2 cellular contexts compared by ENCODE assay signal in the genomic region with DNA sequence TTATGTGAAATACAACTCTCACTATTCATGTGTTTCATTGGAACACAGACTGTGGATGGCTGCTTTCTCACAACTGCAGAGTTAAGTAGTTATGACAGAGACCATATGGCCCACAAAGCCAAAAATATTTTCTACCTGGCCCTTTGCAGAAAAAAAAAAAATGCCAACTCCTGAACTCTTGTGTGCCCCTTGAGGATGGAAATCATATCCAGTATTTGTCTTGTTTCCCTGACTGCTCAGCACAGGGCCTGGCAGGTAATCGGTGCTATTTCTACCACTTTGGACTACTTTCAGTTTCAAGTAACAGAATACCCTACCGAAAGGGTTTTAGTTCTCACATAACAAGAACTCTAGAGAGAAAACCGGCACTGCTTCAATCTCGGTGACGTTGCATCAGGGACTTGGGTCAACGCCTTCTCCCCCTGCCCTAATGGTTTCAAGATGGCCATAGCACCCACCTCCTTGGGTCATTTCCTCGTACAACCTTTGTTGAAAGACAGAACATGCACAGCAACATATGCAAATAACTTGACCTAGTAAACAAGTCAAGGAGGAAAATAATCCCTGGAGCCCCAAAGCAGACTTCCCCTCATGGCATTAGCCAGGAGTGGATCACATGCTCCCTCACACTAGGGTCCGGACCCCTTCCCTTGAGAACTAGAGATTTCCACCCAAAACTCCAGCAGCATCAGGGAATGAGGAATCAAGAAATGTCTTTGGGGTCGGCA.
TF ChIP-seq lines count a peak whose summit lies in the region.

No MANE protein-coding gene starts in this region.

TF ChIP-seq in HepG2, 621 proteins besides CTCF, POLR2A, EP300 and RAD21:
- TF ChIP-seq BCL6 (CRISPR knock-in tag; IDR thresholded peaks at IDR 0.05), result no peak
- TF ChIP-seq, protein P1, sequence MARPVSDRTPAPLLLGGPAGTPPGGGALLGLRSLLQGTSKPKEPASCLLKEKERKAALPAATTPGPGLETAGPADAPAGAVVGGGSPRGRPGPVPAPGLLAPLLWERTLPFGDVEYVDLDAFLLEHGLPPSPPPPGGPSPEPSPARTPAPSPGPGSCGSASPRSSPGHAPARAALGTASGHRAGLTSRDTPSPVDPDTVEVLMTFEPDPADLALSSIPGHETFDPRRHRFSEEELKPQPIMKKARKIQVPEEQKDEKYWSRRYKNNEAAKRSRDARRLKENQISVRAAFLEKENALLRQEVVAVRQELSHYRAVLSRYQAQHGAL (CRISPR knock-in tag; IDR thresholded peaks at IDR 0.05; ENCODE audit: not compliant biosample characterization), result no peak
- TF ChIP-seq DNMT3B (CRISPR knock-in tag; conservative IDR thresholded peaks at IDR 0.05), result no peak
- TF ChIP-seq, protein P2, sequence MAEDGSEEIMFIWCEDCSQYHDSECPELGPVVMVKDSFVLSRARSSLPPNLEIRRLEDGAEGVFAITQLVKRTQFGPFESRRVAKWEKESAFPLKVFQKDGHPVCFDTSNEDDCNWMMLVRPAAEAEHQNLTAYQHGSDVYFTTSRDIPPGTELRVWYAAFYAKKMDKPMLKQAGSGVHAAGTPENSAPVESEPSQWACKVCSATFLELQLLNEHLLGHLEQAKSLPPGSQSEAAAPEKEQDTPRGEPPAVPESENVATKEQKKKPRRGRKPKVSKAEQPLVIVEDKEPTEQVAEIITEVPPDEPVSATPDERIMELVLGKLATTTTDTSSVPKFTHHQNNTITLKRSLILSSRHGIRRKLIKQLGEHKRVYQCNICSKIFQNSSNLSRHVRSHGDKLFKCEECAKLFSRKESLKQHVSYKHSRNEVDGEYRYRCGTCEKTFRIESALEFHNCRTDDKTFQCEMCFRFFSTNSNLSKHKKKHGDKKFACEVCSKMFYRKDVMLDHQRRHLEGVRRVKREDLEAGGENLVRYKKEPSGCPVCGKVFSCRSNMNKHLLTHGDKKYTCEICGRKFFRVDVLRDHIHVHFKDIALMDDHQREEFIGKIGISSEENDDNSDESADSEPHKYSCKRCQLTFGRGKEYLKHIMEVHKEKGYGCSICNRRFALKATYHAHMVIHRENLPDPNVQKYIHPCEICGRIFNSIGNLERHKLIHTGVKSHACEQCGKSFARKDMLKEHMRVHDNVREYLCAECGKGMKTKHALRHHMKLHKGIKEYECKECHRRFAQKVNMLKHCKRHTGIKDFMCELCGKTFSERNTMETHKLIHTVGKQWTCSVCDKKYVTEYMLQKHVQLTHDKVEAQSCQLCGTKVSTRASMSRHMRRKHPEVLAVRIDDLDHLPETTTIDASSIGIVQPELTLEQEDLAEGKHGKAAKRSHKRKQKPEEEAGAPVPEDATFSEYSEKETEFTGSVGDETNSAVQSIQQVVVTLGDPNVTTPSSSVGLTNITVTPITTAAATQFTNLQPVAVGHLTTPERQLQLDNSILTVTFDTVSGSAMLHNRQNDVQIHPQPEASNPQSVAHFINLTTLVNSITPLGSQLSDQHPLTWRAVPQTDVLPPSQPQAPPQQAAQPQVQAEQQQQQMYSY (CRISPR knock-in tag; IDR thresholded peaks at IDR 0.05), result no peak
- no peak for TF ChIP-seq SAP130 (CRISPR knock-in tag; IDR thresholded peaks at IDR 0.05; ENCODE audit: low read depth)
- no peak for TF ChIP-seq ZNF674 (CRISPR knock-in tag; IDR thresholded peaks at IDR 0.05; ENCODE audit: low read depth)
- no peak for TF ChIP-seq HHEX (CRISPR knock-in tag; IDR thresholded peaks at IDR 0.05)
- TF ChIP-seq, protein P3, sequence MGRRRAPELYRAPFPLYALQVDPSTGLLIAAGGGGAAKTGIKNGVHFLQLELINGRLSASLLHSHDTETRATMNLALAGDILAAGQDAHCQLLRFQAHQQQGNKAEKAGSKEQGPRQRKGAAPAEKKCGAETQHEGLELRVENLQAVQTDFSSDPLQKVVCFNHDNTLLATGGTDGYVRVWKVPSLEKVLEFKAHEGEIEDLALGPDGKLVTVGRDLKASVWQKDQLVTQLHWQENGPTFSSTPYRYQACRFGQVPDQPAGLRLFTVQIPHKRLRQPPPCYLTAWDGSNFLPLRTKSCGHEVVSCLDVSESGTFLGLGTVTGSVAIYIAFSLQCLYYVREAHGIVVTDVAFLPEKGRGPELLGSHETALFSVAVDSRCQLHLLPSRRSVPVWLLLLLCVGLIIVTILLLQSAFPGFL (CRISPR knock-in tag; IDR thresholded peaks at IDR 0.05), result no peak
- TF ChIP-seq ZNF230 (CRISPR knock-in tag; IDR thresholded peaks at IDR 0.05), result no peak
- no peak for TF ChIP-seq HDAC1 (CRISPR knock-in tag; IDR thresholded peaks at IDR 0.05)
- no peak for TF ChIP-seq ZNF17 (CRISPR knock-in tag; IDR thresholded peaks at IDR 0.05)
- no peak for TF ChIP-seq SP4 (CRISPR knock-in tag; IDR thresholded peaks at IDR 0.05)
- no peak for TF ChIP-seq ZNF749 (CRISPR knock-in tag; IDR thresholded peaks at IDR 0.05; ENCODE audit: borderline replicate concordance)
- no peak for TF ChIP-seq POLR2G (IDR thresholded peaks at IDR 0.05; ENCODE audit: low read depth, low read length)
- TF ChIP-seq ZNF451 (CRISPR knock-in tag; IDR thresholded peaks at IDR 0.05), result no peak
- TF ChIP-seq KLF12 (CRISPR knock-in tag; IDR thresholded peaks at IDR 0.05; ENCODE audit: borderline replicate concordance), result no peak
- no peak for TF ChIP-seq TAF15 (IDR thresholded peaks at IDR 0.05; ENCODE audit: low read depth, low read length, poor library complexity, severe bottlenecking)
- TF ChIP-seq SOX6 (IDR thresholded peaks at IDR 0.05), result no peak
- no peak for TF ChIP-seq SOX6 (CRISPR knock-in tag; IDR thresholded peaks at IDR 0.05)
- TF ChIP-seq ZNF326 (CRISPR knock-in tag; IDR thresholded peaks at IDR 0.05; ENCODE audit: borderline replicate concordance), result no peak

TF ChIP-seq in GM12878, 131 proteins besides CTCF, POLR2A, EP300 and RAD21 (continues in another document):
- TF ChIP-seq CREM (IDR thresholded peaks at IDR 0.05; ENCODE audit: low read depth) (peak; percentile 33), TARDBP (IDR thresholded peaks at IDR 0.05; ENCODE audit: borderline replicate concordance) (no peak), CBX5 (IDR thresholded peaks at IDR 0.05; ENCODE audit: low read depth) (0 out of 2 replicates have a peak, but pooled peaks have one; percentile 20), POLR2AphosphoS5 (IDR thresholded peaks at IDR 0.05; ENCODE audit: low read length) (no peak), NR2F1 (conservative IDR thresholded peaks at IDR 0.05) (peak; percentile 46; the same call in 1 of the 2 replicates), NFIC (IDR thresholded peaks at IDR 0.05; ENCODE audit: low read depth, low read length) (no peak), IKZF1 (conservative IDR thresholded peaks at IDR 0.05) (peak; percentile 43; the same call in 1 of the 2 replicates), TCF7 (IDR thresholded peaks at IDR 0.05; ENCODE audit: borderline replicate concordance) (no peak), ATF7 (IDR thresholded peaks at IDR 0.05; ENCODE audit: low read depth) (peak; percentile 69), CBFB (IDR thresholded peaks at IDR 0.05; ENCODE audit: low read depth) (no peak), DPF2 (IDR thresholded peaks at IDR 0.05) (peak; percentile 54; the same call in 1 of the 2 replicates), MEF2A (IDR thresholded peaks at IDR 0.05; ENCODE audit: insufficient read depth, low read depth, low read length) (peak; percentile 33; the same call in 1 of the 2 replicates), ZNF274 (IDR thresholded peaks at IDR 0.05; ENCODE audit: insufficient read depth, insufficient read length) (no peak), SREBF2 (IDR thresholded peaks at IDR 0.05; ENCODE audit: low read length) (no peak), EED (IDR thresholded peaks at IDR 0.05; ENCODE audit: low read depth) (peak; percentile 68), KLF5 (IDR thresholded peaks at IDR 0.05; ENCODE audit: partially characterized antibody) (peak; percentile 44), IKZF2 (IDR thresholded peaks at IDR 0.05) (peak; percentile 54 to 59), MEF2B (IDR thresholded peaks at IDR 0.05; ENCODE audit: partially characterized antibody, poor library complexity, severe bottlenecking) (peak; percentile 48), STAT1 (conservative IDR thresholded peaks at IDR 0.05) (0 out of 2 replicates have a peak, but pooled peaks have one; percentile 64), ASH2L (IDR thresholded peaks at IDR 0.05; ENCODE audit: borderline replicate concordance, low read depth) (peak; percentile 53; the same call in 1 of the 2 replicates)
- TF ChIP-seq, protein P4, sequence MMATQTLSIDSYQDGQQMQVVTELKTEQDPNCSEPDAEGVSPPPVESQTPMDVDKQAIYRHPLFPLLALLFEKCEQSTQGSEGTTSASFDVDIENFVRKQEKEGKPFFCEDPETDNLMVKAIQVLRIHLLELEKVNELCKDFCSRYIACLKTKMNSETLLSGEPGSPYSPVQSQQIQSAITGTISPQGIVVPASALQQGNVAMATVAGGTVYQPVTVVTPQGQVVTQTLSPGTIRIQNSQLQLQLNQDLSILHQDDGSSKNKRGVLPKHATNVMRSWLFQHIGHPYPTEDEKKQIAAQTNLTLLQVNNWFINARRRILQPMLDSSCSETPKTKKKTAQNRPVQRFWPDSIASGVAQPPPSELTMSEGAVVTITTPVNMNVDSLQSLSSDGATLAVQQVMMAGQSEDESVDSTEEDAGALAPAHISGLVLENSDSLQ (IDR thresholded peaks at IDR 0.05), result peak; percentile 55; the same call in 1 of the 2 replicates
- TF ChIP-seq, protein P5, sequence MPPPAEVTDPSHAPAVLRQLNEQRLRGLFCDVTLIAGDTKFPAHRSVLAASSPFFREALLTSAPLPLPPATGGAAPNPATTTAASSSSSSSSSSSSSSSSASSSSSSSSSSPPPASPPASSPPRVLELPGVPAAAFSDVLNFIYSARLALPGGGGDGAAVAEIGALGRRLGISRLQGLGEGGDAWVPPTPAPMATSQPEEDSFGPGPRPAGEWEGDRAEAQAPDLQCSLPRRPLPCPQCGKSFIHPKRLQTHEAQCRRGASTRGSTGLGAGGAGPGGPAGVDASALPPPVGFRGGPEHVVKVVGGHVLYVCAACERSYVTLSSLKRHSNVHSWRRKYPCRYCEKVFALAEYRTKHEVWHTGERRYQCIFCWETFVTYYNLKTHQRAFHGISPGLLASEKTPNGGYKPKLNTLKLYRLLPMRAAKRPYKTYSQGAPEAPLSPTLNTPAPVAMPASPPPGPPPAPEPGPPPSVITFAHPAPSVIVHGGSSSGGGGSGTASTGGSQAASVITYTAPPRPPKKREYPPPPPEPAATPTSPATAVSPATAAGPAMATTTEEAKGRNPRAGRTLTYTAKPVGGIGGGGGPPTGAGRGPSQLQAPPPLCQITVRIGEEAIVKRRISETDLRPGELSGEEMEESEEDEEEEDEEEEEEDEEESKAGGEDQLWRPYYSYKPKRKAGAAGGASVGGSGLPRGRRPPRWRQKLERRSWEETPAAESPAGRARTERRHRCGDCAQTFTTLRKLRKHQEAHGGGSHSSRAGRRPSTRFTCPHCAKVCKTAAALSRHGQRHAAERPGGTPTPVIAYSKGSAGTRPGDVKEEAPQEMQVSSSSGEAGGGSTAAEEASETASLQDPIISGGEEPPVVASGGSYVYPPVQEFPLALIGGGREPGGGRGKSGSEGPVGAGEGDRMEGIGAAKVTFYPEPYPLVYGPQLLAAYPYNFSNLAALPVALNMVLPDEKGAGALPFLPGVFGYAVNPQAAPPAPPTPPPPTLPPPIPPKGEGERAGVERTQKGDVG (CRISPR knock-in tag; IDR thresholded peaks at IDR 0.05), result no peak
- TF ChIP-seq, protein P6, sequence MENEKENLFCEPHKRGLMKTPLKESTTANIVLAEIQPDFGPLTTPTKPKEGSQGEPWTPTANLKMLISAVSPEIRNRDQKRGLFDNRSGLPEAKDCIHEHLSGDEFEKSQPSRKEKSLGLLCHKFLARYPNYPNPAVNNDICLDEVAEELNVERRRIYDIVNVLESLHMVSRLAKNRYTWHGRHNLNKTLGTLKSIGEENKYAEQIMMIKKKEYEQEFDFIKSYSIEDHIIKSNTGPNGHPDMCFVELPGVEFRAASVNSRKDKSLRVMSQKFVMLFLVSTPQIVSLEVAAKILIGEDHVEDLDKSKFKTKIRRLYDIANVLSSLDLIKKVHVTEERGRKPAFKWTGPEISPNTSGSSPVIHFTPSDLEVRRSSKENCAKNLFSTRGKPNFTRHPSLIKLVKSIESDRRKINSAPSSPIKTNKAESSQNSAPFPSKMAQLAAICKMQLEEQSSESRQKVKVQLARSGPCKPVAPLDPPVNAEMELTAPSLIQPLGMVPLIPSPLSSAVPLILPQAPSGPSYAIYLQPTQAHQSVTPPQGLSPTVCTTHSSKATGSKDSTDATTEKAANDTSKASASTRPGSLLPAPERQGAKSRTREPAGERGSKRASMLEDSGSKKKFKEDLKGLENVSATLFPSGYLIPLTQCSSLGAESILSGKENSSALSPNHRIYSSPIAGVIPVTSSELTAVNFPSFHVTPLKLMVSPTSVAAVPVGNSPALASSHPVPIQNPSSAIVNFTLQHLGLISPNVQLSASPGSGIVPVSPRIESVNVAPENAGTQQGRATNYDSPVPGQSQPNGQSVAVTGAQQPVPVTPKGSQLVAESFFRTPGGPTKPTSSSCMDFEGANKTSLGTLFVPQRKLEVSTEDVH (IDR thresholded peaks at IDR 0.05; ENCODE audit: low read depth, partially characterized antibody), result peak; percentile 65
- TF ChIP-seq, protein P7, sequence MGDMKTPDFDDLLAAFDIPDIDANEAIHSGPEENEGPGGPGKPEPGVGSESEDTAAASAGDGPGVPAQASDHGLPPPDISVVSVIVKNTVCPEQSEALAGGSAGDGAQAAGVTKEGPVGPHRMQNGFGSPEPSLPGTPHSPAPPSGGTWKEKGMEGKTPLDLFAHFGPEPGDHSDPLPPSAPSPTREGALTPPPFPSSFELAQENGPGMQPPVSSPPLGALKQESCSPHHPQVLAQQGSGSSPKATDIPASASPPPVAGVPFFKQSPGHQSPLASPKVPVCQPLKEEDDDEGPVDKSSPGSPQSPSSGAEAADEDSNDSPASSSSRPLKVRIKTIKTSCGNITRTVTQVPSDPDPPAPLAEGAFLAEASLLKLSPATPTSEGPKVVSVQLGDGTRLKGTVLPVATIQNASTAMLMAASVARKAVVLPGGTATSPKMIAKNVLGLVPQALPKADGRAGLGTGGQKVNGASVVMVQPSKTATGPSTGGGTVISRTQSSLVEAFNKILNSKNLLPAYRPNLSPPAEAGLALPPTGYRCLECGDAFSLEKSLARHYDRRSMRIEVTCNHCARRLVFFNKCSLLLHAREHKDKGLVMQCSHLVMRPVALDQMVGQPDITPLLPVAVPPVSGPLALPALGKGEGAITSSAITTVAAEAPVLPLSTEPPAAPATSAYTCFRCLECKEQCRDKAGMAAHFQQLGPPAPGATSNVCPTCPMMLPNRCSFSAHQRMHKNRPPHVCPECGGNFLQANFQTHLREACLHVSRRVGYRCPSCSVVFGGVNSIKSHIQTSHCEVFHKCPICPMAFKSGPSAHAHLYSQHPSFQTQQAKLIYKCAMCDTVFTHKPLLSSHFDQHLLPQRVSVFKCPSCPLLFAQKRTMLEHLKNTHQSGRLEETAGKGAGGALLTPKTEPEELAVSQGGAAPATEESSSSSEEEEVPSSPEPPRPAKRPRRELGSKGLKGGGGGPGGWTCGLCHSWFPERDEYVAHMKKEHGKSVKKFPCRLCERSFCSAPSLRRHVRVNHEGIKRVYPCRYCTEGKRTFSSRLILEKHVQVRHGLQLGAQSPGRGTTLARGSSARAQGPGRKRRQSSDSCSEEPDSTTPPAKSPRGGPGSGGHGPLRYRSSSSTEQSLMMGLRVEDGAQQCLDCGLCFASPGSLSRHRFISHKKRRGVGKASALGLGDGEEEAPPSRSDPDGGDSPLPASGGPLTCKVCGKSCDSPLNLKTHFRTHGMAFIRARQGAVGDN (IDR thresholded peaks at IDR 0.05), result peak; percentile 88
- TF ChIP-seq, protein P8, sequence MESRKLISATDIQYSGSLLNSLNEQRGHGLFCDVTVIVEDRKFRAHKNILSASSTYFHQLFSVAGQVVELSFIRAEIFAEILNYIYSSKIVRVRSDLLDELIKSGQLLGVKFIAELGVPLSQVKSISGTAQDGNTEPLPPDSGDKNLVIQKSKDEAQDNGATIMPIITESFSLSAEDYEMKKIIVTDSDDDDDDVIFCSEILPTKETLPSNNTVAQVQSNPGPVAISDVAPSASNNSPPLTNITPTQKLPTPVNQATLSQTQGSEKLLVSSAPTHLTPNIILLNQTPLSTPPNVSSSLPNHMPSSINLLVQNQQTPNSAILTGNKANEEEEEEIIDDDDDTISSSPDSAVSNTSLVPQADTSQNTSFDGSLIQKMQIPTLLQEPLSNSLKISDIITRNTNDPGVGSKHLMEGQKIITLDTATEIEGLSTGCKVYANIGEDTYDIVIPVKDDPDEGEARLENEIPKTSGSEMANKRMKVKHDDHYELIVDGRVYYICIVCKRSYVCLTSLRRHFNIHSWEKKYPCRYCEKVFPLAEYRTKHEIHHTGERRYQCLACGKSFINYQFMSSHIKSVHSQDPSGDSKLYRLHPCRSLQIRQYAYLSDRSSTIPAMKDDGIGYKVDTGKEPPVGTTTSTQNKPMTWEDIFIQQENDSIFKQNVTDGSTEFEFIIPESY (IDR thresholded peaks at IDR 0.05), result no peak
